ENCODE assay signal across 8 cellular contexts in genomic region chr19:2271516-2272103, GRCh38. TPM values are rescaled to one million over a fixed set of nuclear protein-coding genes. Genes with fewer than 3 reads are reported as not detected.
DNase-seq lines count a peak whose midpoint lies in the region; ATAC-seq lines count a peak whose summit lies in the region.

No MANE protein-coding gene starts in this region.

- peak overlapping the region; percentile 86 to 95 (median 92) for H3K4me3 Mint-ChIP-seq in naive B cell

- H3K4me3 ChIP-seq in GM08714 (ENCODE audit: low read length), result peak overlapping the region; percentile 87

- peak overlapping the region in 5 of 6 donors; percentile 90 to 97 (median 95) for H3K27ac Mint-ChIP-seq in naive B cell

- no peaks in the 10 kb centered on the region for H3K9me3 Mint-ChIP-seq in naive B cell

- peaks cover 0 to 17% of the 10 kb centered on the region in 2 donors for H3K36me3 Mint-ChIP-seq in naive B cell

- no peak for ATAC-seq in naive B cell (ENCODE audit: low read depth in 2 of 2)
- no peak for ATAC-seq in HG03280 (IDR thresholded peaks at IDR 0.05; ENCODE audit: unreplicated experiment)

- DNase-seq in RKO (ENCODE audit: low spot score) (peak; percentile 85), dedifferentiated amniotic fluid mesenchymal stem cell (ENCODE audit: extremely low spot score) (peak; percentile 41), naive B cell (no peak), NCI-H2196 treated with DMSO at 0.1 percent for 48 hours (lab: John Stamatoyannopoulos, UW; ENCODE audit: unreplicated experiment) (no peak), iPS-NIHi11 (ENCODE audit: low spot score) (no peak), NCI-H774 (lab: John Stamatoyannopoulos, UW) (no peak)

- H3K27me3 Mint-ChIP-seq in naive B cell, result no peaks in the 10 kb centered on the region

- H3K4me1 Mint-ChIP-seq in naive B cell, result peaks cover 35 to 42% (median 42%) of the 10 kb centered on the region in 3 donors

RNA-seq across cellular contexts. Expression of gene PEAK3, which starts 10.4 kb away (rescaled TPM):
- 1 to 10 TPM in 1 of 6 donors, under 1 TPM in 4, not detected in 1; 0.30 to 1.0 (median 0.49) TPM for polyA plus RNA-seq in naive B cell (ENCODE audit: low read depth in 6 of 6)

RNA-seq across cellular contexts. Expression of gene JSRP1, which starts 15.4 kb away (rescaled TPM):
- polyA plus RNA-seq in naive B cell (ENCODE audit: low read depth in 6 of 6), result under 1 TPM in 3 of 6 donors, not detected in 3; 0.41 to 0.87 (median 0.53) TPM

RNA-seq across cellular contexts. Expression of gene AMH, which starts 22.5 kb away (rescaled TPM):
- not detected for polyA plus RNA-seq in naive B cell (ENCODE audit: low read depth in 6 of 6)

RNA-seq across cellular contexts. Expression of gene SF3A2, which starts 35.0 kb away (rescaled TPM):
- polyA plus RNA-seq in naive B cell (ENCODE audit: low read depth in 6 of 6), result 10 to 100 TPM; 13.1 to 37.2 (median 20.3) TPM

RNA-seq across cellular contexts. Expression of gene PLEKHJ1, which starts 35.5 kb away (rescaled TPM):
- 100 to 1,000 TPM in 5 of 6 donors, 10 to 100 TPM in 1; 98.9 to 148 (median 126) TPM for polyA plus RNA-seq in naive B cell (ENCODE audit: low read depth in 6 of 6)

Comparison
In these comparisons a context has a peak if more than half of its experiments do, and no peak if none do; other contexts are left out.
1. DNase-seq: peak in RKO (single experiment) and dedifferentiated amniotic fluid mesenchymal stem cell (single experiment); none in naive B cell (single experiment), NCI-H2196 treated with DMSO at 0.1 percent for 48 hours (single experiment), iPS-NIHi11 (single experiment) and NCI-H774 (single experiment).